13 cellular contexts compared by ENCODE assay signal in the genomic region with DNA sequence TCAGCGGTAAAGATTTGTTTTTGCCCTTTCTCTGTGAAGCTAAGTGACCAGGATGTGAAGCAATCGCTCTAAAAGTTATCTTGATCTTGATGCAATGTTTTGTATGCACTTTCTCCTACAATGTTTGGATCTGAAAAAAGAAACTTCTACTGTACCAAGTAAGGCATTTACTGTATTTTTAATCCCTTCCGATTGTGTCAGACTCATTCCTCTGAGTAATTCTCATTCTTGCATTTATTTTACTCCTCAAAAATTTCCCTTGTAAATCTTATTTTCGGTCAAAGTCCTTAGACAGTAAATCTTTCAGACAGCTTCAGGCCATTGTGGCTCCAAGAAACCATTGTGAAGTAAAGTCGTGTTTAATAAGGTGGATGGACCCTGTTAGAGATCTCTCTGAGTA.
DNase-seq lines count a peak whose midpoint lies in the region; ATAC-seq and TF ChIP-seq lines count a peak whose summit lies in the region.
"Had no signal": no experiment of that assay in that cellular context is flagged by ENCODE, and none has a peak within 500 bp of the region (broad histone marks: within the 10 kb centered on the region; RNA-seq: fewer than 3 reads in every experiment).

No MANE protein-coding gene starts in this region.

- peaks cover 11% of the 10 kb centered on the region; the same call in 1 of the 2 replicates for H3K36me3 ChIP-seq in PC-9 (ENCODE audit: low read depth)
- no peaks in the 10 kb centered on the region for H3K36me3 ChIP-seq in smooth muscle cell (ENCODE audit: low read depth)
- H3K36me3 ChIP-seq: lower lobe of right lung, neural progenitor cell had no signal

- CTCF ChIA-PET in PC-9 (lab: Charles Lee): no interaction called here

- no peaks in the 10 kb centered on the region for H3K9me2 ChIP-seq in PC-9 (ENCODE audit: insufficient read depth)

- H3K9me3 ChIP-seq in PC-9 (ENCODE audit: insufficient read depth, low read depth) (peaks cover 44% of the 10 kb centered on the region), smooth muscle cell (replicated peaks; ENCODE audit: low read depth) (no peaks in the 10 kb centered on the region)
- H3K9me3 ChIP-seq: lower lobe of right lung had no signal

- ATAC-seq in GM21529 (IDR thresholded peaks at IDR 0.05; ENCODE audit: unreplicated experiment) (no peak), GM21526 (IDR thresholded peaks at IDR 0.05; ENCODE audit: low FRiP score, unreplicated experiment) (no peak), omental fat pad (ENCODE audit: low FRiP score) (no peak)
- ATAC-seq: lower lobe of right lung had no signal

- POLR2A ChIA-PET in PC-9 (lab: Charles Lee; ENCODE audit: unreplicated experiment): no interaction called here

- H3K4me2 ChIP-seq in PC-9 (peak overlapping the region; percentile 67), smooth muscle cell (peak overlapping the region; percentile 81)
- H3K4me2 ChIP-seq: neural progenitor cell had no signal

- in situ Hi-C loops in GM13976 (cut with MboI; ENCODE audit: low sequenced_read_pairs, unreplicated experiment): no loop called here

- H3K4me1 ChIP-seq in PC-9 (replicated peaks; ENCODE audit: insufficient read depth): peaks cover 34% of the 10 kb centered on the region
- peaks cover 20% of the 10 kb centered on the region for H3K4me1 ChIP-seq in smooth muscle cell (ENCODE audit: low read depth)
- H3K4me1 ChIP-seq: lower lobe of right lung had no signal

- no peaks in the 10 kb centered on the region for H3K79me2 ChIP-seq in PC-9 (ENCODE audit: low read depth)
- no peaks in the 10 kb centered on the region for H3K79me2 ChIP-seq in smooth muscle cell (ENCODE audit: low read depth)

- peak overlapping the region; percentile 28 for H3K9ac ChIP-seq in smooth muscle cell (ENCODE audit: low read depth)
- H3K9ac ChIP-seq: neural progenitor cell had no signal

- H3K27ac ChIP-seq in PC-9: peak overlapping the region; percentile 90
- peak overlapping the region; percentile 82 for H3K27ac ChIP-seq in smooth muscle cell (ENCODE audit: low read depth)
- H3K27ac ChIP-seq: lower lobe of right lung, neural progenitor cell had no signal

- H3K27me3 ChIP-seq in PC-9 (ENCODE audit: insufficient read depth, low read depth): no peaks in the 10 kb centered on the region
- H3K27me3 ChIP-seq in smooth muscle cell (ENCODE audit: low read depth): no peaks in the 10 kb centered on the region

- H4K20me1 ChIP-seq in PC-9 (ENCODE audit: insufficient read depth) (no peaks in the 10 kb centered on the region), smooth muscle cell (ENCODE audit: low read depth) (no peaks in the 10 kb centered on the region)

- intact Hi-C loops in PC-9 (cut with micrococcal nuclease; ENCODE audit: unreplicated experiment): no loop called here

- H3F3A ChIP-seq in PC-9 (ENCODE audit: insufficient read depth, low read depth) (peaks cover 35% of the 10 kb centered on the region), smooth muscle cell (ENCODE audit: low read depth) (peaks cover 4% of the 10 kb centered on the region)

- TF ChIP-seq CTCF in PC-9 (conservative IDR thresholded peaks at IDR 0.05): no peak
- no peak for TF ChIP-seq CTCF in smooth muscle cell (IDR thresholded peaks at IDR 0.05; ENCODE audit: borderline replicate concordance, insufficient read depth, poor library complexity, severe bottlenecking)
- TF ChIP-seq CTCF in omental fat pad (IDR thresholded peaks at IDR 0.05): no peak
- TF ChIP-seq CTCF in GM13976 (IDR thresholded peaks at IDR 0.05; ENCODE audit: borderline replicate concordance, control extremely low read depth, extremely low read depth, insufficient read depth, missing control alignments): no peak

- 2% methylated on average over 5 of the region's 5 CpGs for WGBS in smooth muscle cell (ENCODE audit: low lambda C conversion rate)

- no TSS peak for BruUV-seq in PC-9 (replicated peaks; lab: Mats Ljungman, UMichigan)

- peak; percentile 76 for DNase-seq in GM04503 (ENCODE audit: low read depth)
- DNase-seq in PC-9: peak in 1 of 2 experiments; percentile 94
- DNase-seq in fibroblast of peridontal ligament (ENCODE audit: extremely low read depth): peak; percentile 86
- DNase-seq in smooth muscle cell (lab: John Stamatoyannopoulos, UW; ENCODE audit: unreplicated experiment): no peak
- DNase-seq in omental fat pad (ENCODE audit: low spot score): no peak
- DNase-seq in GM13976 (ENCODE audit: low spot score): no peak
- DNase-seq: activated naive CD4-positive, alpha-beta T cell treated with Interleukin-2 at 50 U/mL for 16 hours; lower lobe of right lung; NCI-H1436 treated with DMSO at 0.1 percent for 48 hours; NCI-H524 treated with DMSO at 0.1 percent for 48 hours had no signal

- H2AFZ ChIP-seq in PC-9 (peak overlapping the region; percentile 63), smooth muscle cell (ENCODE audit: low read depth) (peak overlapping the region; percentile 81)
- H2AFZ ChIP-seq: neural progenitor cell had no signal

- H3K4me3 ChIP-seq in PC-9 (peak overlapping the region; percentile 16; the same call in 1 of the 2 replicates), smooth muscle cell (peak overlapping the region; percentile 25)
- H3K4me3 ChIP-seq: lower lobe of right lung, neural progenitor cell had no signal

Comparison
In these comparisons a context has a peak if more than half of its experiments do, and no peak if none do; other contexts are left out.
1. DNase-seq: peak in GM04503 (single experiment) and fibroblast of peridontal ligament (single experiment); none in smooth muscle cell (single experiment), omental fat pad (single experiment) and GM13976 (single experiment).